In genomic region chr1:70247768-70248167, GRCh38 we compare ENCODE assay signal across 1 cellular context.
TF ChIP-seq lines count a peak whose summit lies in the region.

No MANE protein-coding gene starts in this region.

TF ChIP-seq in GM12878, 131 proteins besides CTCF, POLR2A, EP300 and RAD21:
- TF ChIP-seq MXI1 (IDR thresholded peaks at IDR 0.05; ENCODE audit: low read depth, low read length) (no peak), NRF1 (conservative IDR thresholded peaks at IDR 0.05; ENCODE audit: low read depth, low read length) (no peak), KLF5 (IDR thresholded peaks at IDR 0.05; ENCODE audit: partially characterized antibody) (no peak), RUNX3 (IDR thresholded peaks at IDR 0.05; ENCODE audit: low read length) (no peak), MTA2 (IDR thresholded peaks at IDR 0.05; ENCODE audit: low read depth) (no peak)
- TF ChIP-seq, protein P1, sequence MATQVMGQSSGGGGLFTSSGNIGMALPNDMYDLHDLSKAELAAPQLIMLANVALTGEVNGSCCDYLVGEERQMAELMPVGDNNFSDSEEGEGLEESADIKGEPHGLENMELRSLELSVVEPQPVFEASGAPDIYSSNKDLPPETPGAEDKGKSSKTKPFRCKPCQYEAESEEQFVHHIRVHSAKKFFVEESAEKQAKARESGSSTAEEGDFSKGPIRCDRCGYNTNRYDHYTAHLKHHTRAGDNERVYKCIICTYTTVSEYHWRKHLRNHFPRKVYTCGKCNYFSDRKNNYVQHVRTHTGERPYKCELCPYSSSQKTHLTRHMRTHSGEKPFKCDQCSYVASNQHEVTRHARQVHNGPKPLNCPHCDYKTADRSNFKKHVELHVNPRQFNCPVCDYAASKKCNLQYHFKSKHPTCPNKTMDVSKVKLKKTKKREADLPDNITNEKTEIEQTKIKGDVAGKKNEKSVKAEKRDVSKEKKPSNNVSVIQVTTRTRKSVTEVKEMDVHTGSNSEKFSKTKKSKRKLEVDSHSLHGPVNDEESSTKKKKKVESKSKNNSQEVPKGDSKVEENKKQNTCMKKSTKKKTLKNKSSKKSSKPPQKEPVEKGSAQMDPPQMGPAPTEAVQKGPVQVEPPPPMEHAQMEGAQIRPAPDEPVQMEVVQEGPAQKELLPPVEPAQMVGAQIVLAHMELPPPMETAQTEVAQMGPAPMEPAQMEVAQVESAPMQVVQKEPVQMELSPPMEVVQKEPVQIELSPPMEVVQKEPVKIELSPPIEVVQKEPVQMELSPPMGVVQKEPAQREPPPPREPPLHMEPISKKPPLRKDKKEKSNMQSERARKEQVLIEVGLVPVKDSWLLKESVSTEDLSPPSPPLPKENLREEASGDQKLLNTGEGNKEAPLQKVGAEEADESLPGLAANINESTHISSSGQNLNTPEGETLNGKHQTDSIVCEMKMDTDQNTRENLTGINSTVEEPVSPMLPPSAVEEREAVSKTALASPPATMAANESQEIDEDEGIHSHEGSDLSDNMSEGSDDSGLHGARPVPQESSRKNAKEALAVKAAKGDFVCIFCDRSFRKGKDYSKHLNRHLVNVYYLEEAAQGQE (IDR thresholded peaks at IDR 0.05; ENCODE audit: low read depth, low read length) = no peak
- TF ChIP-seq, protein P2, sequence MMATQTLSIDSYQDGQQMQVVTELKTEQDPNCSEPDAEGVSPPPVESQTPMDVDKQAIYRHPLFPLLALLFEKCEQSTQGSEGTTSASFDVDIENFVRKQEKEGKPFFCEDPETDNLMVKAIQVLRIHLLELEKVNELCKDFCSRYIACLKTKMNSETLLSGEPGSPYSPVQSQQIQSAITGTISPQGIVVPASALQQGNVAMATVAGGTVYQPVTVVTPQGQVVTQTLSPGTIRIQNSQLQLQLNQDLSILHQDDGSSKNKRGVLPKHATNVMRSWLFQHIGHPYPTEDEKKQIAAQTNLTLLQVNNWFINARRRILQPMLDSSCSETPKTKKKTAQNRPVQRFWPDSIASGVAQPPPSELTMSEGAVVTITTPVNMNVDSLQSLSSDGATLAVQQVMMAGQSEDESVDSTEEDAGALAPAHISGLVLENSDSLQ (IDR thresholded peaks at IDR 0.05) = peak; percentile 75
